In the genomic region with DNA sequence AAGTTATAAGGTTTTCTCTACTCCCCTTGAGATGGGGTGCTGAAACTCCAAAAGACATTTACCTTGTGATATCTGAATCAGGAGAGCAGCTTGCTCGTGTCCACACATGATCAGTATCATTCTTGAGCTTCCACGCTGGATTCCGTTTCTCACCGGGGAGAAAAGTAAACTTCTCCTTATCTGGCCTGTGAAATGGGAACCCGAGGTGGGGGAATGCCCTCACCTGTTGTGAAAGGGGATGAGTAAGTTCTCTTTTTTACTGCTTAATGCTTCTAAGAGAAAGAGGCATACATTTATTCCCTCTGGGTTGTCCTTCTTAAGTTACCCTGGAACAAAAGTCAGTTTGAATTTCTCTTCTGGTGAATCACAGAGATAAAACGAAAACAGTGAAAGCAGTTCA, we compare ENCODE assay signal across 25 cellular contexts.
"Had no signal": no experiment of that assay in that cellular context is flagged by ENCODE, and none has a peak within 500 bp of the region (broad histone marks: within the 10 kb centered on the region; RNA-seq: fewer than 3 reads in every experiment).

No MANE protein-coding gene starts in this region.

- H3K27me3 ChIP-seq: spleen, testis, uterus had no signal

- H3K36me3 ChIP-seq: spleen, uterus had no signal

- H3K27me3 Mint-ChIP-seq: activated B cell treated with CpG ODN at 0.5 μM for 24 hours; activated CD8-positive, alpha-beta T cell treated with anti-CD3 and anti-CD28 coated beads for 36 hours; activated T-helper 17 cell treated with anti-CD3 and anti-CD28 coated beads, Interleukin-2, amount 50 U/mL, for 72 hours; central memory CD8-positive, alpha-beta T cell had no signal

- H3K4me1 ChIP-seq: testis, uterus had no signal

- H3K4me1 Mint-ChIP-seq: activated B cell treated with CpG ODN at 0.5 μM for 24 hours; activated T-helper 17 cell treated with anti-CD3 and anti-CD28 coated beads, Interleukin-2, amount 50 U/mL, for 72 hours; central memory CD8-positive, alpha-beta T cell; naive thymus-derived CD8-positive, alpha-beta T cell; neural crest cell had no signal

- ATAC-seq: activated CD8-positive, alpha-beta T cell treated with anti-CD3 and anti-CD28 coated beads for 36 hours; activated T-cell treated with anti-CD3 and anti-CD28 coated beads, Interleukin-2, amount 50 U/mL, for 4 hours; activated T-helper 17 cell treated with anti-CD3 and anti-CD28 coated beads, Interleukin-2, amount 50 U/mL, for 72 hours; left colon; naive thymus-derived CD8-positive, alpha-beta T cell; right cardiac atrium had no signal

- H3K27ac Mint-ChIP-seq: activated B cell treated with CpG ODN at 0.5 μM for 24 hours; activated CD8-positive, alpha-beta T cell treated with anti-CD3 and anti-CD28 coated beads for 36 hours; activated T-helper 17 cell treated with anti-CD3 and anti-CD28 coated beads, Interleukin-2, amount 50 U/mL, for 72 hours; naive thymus-derived CD8-positive, alpha-beta T cell; T-helper 2 cell treated with Interferon-gamma antibody and Interleukin-4, amounts not matched to agents 5 μg/mL and 100 μg/mL, for 36 hours; type B pancreatic cell had no signal

- H3K36me3 Mint-ChIP-seq: naive thymus-derived CD8-positive, alpha-beta T cell; type B pancreatic cell had no signal

- DNase-seq: activated B cell treated with CpG ODN at 0.5 μM for 24 hours; activated CD4-positive, alpha-beta T cell treated with anti-CD3 and anti-CD28 coated beads, Interleukin-2, amount 50 U/mL, for 1 hour; activated CD8-positive, alpha-beta T cell treated with anti-CD3 and anti-CD28 coated beads for 36 hours; activated gamma-delta T cell treated with Interleukin-2 at 50 U/mL for 16 hours; activated naive CD4-positive, alpha-beta T cell treated with anti-CD3 and anti-CD28 coated beads, Interleukin-2, amount 50 U/mL, for 16 hours; activated T-cell treated with anti-CD3 and anti-CD28 coated beads, Interleukin-2, amount 50 U/mL, for 4 hours; amygdala; dermis blood vessel endothelial cell; effector CD4-positive, alpha-beta T cell; kidney; left colon; midbrain; naive thymus-derived CD8-positive, alpha-beta T cell; occipital lobe; right cardiac atrium; spleen; stimulated activated naive CD4-positive, alpha-beta T cell; T-helper 1 cell; testis; uterus had no signal

- H3K27ac ChIP-seq: spleen, testis, uterus had no signal

- H3K9me3 ChIP-seq: testis, uterus had no signal

- H3K4me3 ChIP-seq: spleen, testis, uterus had no signal

- H3K4me3 Mint-ChIP-seq: activated B cell treated with CpG ODN at 0.5 μM for 24 hours; activated CD8-positive, alpha-beta T cell treated with anti-CD3 and anti-CD28 coated beads for 36 hours; activated T-cell treated with anti-CD3 and anti-CD28 coated beads, Interleukin-2, amount 50 U/mL, for 4 hours; activated T-helper 17 cell treated with anti-CD3 and anti-CD28 coated beads, Interleukin-2, amount 50 U/mL, for 72 hours; central memory CD8-positive, alpha-beta T cell; naive thymus-derived CD8-positive, alpha-beta T cell; neural crest cell; T-helper 2 cell treated with Interferon-gamma antibody and Interleukin-4, amounts not matched to agents 5 μg/mL and 100 μg/mL, for 36 hours; type B pancreatic cell had no signal
